Comparison of ENCODE assay signal across 10 cellular contexts in the genomic region with DNA sequence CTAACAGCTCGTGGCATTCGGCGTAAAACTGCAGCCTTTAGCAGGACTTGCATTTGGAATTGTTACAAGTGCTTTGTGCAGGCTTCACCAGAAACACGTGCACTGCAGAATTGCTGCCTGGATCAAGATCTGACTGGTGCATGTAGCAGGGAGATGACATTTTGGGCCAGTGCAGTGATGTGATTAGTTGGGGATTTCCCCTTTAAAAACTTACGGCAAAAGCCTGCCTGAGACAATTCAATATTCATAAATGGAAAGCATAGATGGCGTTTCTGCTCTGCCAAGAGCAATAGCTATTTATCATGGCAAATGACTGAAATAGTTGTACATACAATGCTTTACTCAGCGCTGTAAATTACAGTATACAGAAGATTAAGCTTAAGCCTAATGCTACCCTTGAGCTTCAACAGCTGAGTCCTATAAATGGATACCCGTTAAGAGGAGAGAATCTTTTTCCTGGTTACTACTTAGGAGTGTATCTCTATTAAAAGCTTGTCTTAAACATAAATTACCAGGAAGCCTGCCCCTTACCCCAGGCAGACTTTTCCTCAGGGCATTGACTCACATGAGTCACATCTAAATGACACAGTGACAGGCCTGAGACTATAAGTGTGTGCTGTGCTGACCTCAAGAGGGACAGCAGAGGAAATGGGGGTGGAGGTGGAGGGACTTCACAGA.
DNase-seq lines count a peak whose midpoint lies in the region; ATAC-seq and TF ChIP-seq lines count a peak whose summit lies in the region.
"Had no signal": no experiment of that assay in that cellular context is flagged by ENCODE, and none has a peak within 500 bp of the region (broad histone marks: within the 10 kb centered on the region; RNA-seq: fewer than 3 reads in every experiment).

No MANE protein-coding gene starts in this region.

- H3K36me3 ChIP-seq in fibroblast of lung (ENCODE audit: control insufficient read depth, insufficient read depth, low read length), result no peaks in the 10 kb centered on the region
- H3K36me3 ChIP-seq: BLaER1, thoracic aorta had no signal

- peak; percentile 67 for ATAC-seq in stimulated activated effector memory CD8-positive, alpha-beta T cell treated with anti-CD3 and anti-CD28 coated beads, Interleukin-12 subunit alpha, Interleukin-12 subunit beta, amount 100 ng/mL, for 72 hours

- H3K9ac ChIP-seq in fibroblast of lung (ENCODE audit: insufficient read depth, low read length), result no peak overlapping the region
- H3K9ac ChIP-seq: BLaER1 had no signal

- H3K27me3 ChIP-seq in fibroblast of lung (ENCODE audit: control insufficient read depth, insufficient read depth, low read length), result no peaks in the 10 kb centered on the region
- H3K27me3 ChIP-seq: BLaER1 had no signal

- H3K4me3 ChIP-seq in fibroblast of lung (replicated peaks in 1 of 4; ENCODE audit: control extremely low read depth in 1 of 4, insufficient read depth in 1 of 4, low read depth in 3 of 4, low read length in 4 of 4), result no peak overlapping the region
- H3K4me3 ChIP-seq: BLaER1, thoracic aorta had no signal

- no peaks in the 10 kb centered on the region for H3K27me3 Mint-ChIP-seq in activated T-cell treated with anti-CD3 and anti-CD28 coated beads, Interleukin-2, amount 50 U/mL, for 24 hours

- peak overlapping the region; percentile 20 for H3K27ac ChIP-seq in fibroblast of lung (ENCODE audit: insufficient read depth, low read length)
- H3K27ac ChIP-seq: BLaER1, thoracic aorta had no signal

- H3K36me3 Mint-ChIP-seq in activated T-cell treated with anti-CD3 and anti-CD28 coated beads, Interleukin-2, amount 50 U/mL, for 24 hours (ENCODE audit: low read depth), result peaks cover 2% of the 10 kb centered on the region
- H3K36me3 Mint-ChIP-seq in stimulated activated effector memory CD8-positive, alpha-beta T cell treated with anti-CD3 and anti-CD28 coated beads, Interleukin-12 subunit alpha, Interleukin-12 subunit beta, amount 100 ng/mL, for 72 hours, result no peaks in the 10 kb centered on the region

- H2AFZ ChIP-seq in fibroblast of lung (ENCODE audit: low read length), result no peak overlapping the region

- peaks cover 30% of the 10 kb centered on the region for H3K4me1 ChIP-seq in fibroblast of lung (ENCODE audit: control insufficient read depth, extremely low read depth, insufficient read depth, low read length)

- H3K27ac Mint-ChIP-seq in activated T-cell treated with anti-CD3 and anti-CD28 coated beads, Interleukin-2, amount 50 U/mL, for 24 hours, result peak overlapping the region; percentile 27
- no peak overlapping the region for H3K27ac Mint-ChIP-seq in stimulated activated effector memory CD8-positive, alpha-beta T cell treated with anti-CD3 and anti-CD28 coated beads, Interleukin-12 subunit alpha, Interleukin-12 subunit beta, amount 100 ng/mL, for 72 hours

- no peaks in the 10 kb centered on the region for H3K79me2 ChIP-seq in fibroblast of lung (ENCODE audit: control insufficient read depth, insufficient read depth, low read length)

- H3K4me3 Mint-ChIP-seq in activated T-cell treated with anti-CD3 and anti-CD28 coated beads, Interleukin-2, amount 50 U/mL, for 24 hours, result no peak overlapping the region
- H3K4me3 Mint-ChIP-seq in stimulated activated effector memory CD8-positive, alpha-beta T cell treated with anti-CD3 and anti-CD28 coated beads, Interleukin-12 subunit alpha, Interleukin-12 subunit beta, amount 100 ng/mL, for 72 hours, result no peak overlapping the region

- DNase-seq in activated T-cell treated with anti-CD3 and anti-CD28 coated beads, Interleukin-2, amount 50 U/mL, for 24 hours, result no peak
- DNase-seq in activated T-cell treated with anti-CD3 and anti-CD28 coated beads, Interleukin-2, amount 50 U/mL, for 48 hours, result no peak
- peak; percentile 74 for DNase-seq in NCI-H69 (lab: John Stamatoyannopoulos, UW)
- peak in 1 of 2 donors; percentile 82 for DNase-seq in fibroblast of lung (ENCODE audit: low read depth in 2 of 2)
- DNase-seq in stimulated activated effector memory CD8-positive, alpha-beta T cell treated with anti-CD3 and anti-CD28 coated beads, Interleukin-12 subunit alpha, Interleukin-12 subunit beta, amount 100 ng/mL, for 72 hours (ENCODE audit: low spot score in 2 of 2), result no peak
- DNase-seq in stimulated activated naive CD4-positive, alpha-beta T cell (lab: John Stamatoyannopoulos, UW), result no peak
- DNase-seq in Ammon's horn (ENCODE audit: low spot score), result no peak
- DNase-seq in NK-92 treated with Interleukin-12 subunit alpha and Interleukin-12 subunit beta, amount 100 ng/mL, for 24 hours (lab: John Stamatoyannopoulos, UW), result no peak

- peak overlapping the region; percentile 33 for H3K4me2 ChIP-seq in fibroblast of lung (ENCODE audit: extremely low read depth, insufficient read depth, low read length)
- H3K4me2 ChIP-seq: BLaER1 had no signal

- H3K4me1 Mint-ChIP-seq in activated T-cell treated with anti-CD3 and anti-CD28 coated beads, Interleukin-2, amount 50 U/mL, for 24 hours (ENCODE audit: low read depth), result peaks cover 40% of the 10 kb centered on the region
- H3K4me1 Mint-ChIP-seq in stimulated activated effector memory CD8-positive, alpha-beta T cell treated with anti-CD3 and anti-CD28 coated beads, Interleukin-12 subunit alpha, Interleukin-12 subunit beta, amount 100 ng/mL, for 72 hours, result peaks cover 31% of the 10 kb centered on the region

- no peak for TF ChIP-seq CTCF in fibroblast of lung (conservative IDR thresholded peaks at IDR 0.05 in 1 of 2, IDR thresholded peaks at IDR 0.05 in 1 of 2; ENCODE audit: low read depth in 1 of 2, low read length in 2 of 2)

- no peaks in the 10 kb centered on the region for H3K9me3 ChIP-seq in fibroblast of lung (ENCODE audit: control insufficient read depth, insufficient read depth, low read depth, low read length)
- H3K9me3 ChIP-seq: BLaER1, thoracic aorta had no signal

- no peaks in the 10 kb centered on the region for H4K20me1 ChIP-seq in fibroblast of lung (ENCODE audit: control insufficient read depth, extremely low read depth, insufficient read depth, low read length)
- H4K20me1 ChIP-seq: BLaER1 had no signal

- no peaks in the 10 kb centered on the region for H3K9me3 Mint-ChIP-seq in activated T-cell treated with anti-CD3 and anti-CD28 coated beads, Interleukin-2, amount 50 U/mL, for 24 hours
- H3K9me3 Mint-ChIP-seq in stimulated activated effector memory CD8-positive, alpha-beta T cell treated with anti-CD3 and anti-CD28 coated beads, Interleukin-12 subunit alpha, Interleukin-12 subunit beta, amount 100 ng/mL, for 72 hours, result peaks cover 2% of the 10 kb centered on the region
